Comparison of ENCODE assay signal across 1 cellular context in genomic region chr5:116947691-116948528, GRCh38.
TF ChIP-seq lines count a peak whose summit lies in the region.

No MANE protein-coding gene starts in this region.

TF ChIP-seq in H1, 55 proteins besides CTCF, POLR2A, EP300 and RAD21:
- TF ChIP-seq TEAD4 (IDR thresholded peaks at IDR 0.05; ENCODE audit: low read depth, low read length) = 0 out of 2 replicates have a peak, but pooled peaks have one; percentile 27
- TF ChIP-seq TCF12 (IDR thresholded peaks at IDR 0.05; ENCODE audit: low read depth, low read length) = 0 out of 2 replicates have a peak, but pooled peaks have one; percentile 28
- no peak for TF ChIP-seq SUZ12 (IDR thresholded peaks at IDR 0.05; ENCODE audit: low read length)
- TF ChIP-seq PHF8 (conservative IDR thresholded peaks at IDR 0.05; ENCODE audit: low read depth, low read length) = no peak
- no peak for TF ChIP-seq KDM5A (IDR thresholded peaks at IDR 0.05; ENCODE audit: low read length)
- TF ChIP-seq CHD2 (IDR thresholded peaks at IDR 0.05; ENCODE audit: low read length) = peak; percentile 25; the same call in 1 of the 2 replicates
- no peak for TF ChIP-seq KDM4A (IDR thresholded peaks at IDR 0.05; ENCODE audit: low read depth, low read length, severe bottlenecking)
- no peak for TF ChIP-seq CHD1 (IDR thresholded peaks at IDR 0.05; ENCODE audit: low read depth, low read length)
- no peak for TF ChIP-seq SP1 (IDR thresholded peaks at IDR 0.05; ENCODE audit: low read depth, low read length)
- TF ChIP-seq POLR2AphosphoS5 (IDR thresholded peaks at IDR 0.05; ENCODE audit: low read depth, low read length) = no peak
- no peak for TF ChIP-seq SIRT6 (IDR thresholded peaks at IDR 0.05; ENCODE audit: low read length)
- TF ChIP-seq RXRA (IDR thresholded peaks at IDR 0.05; ENCODE audit: insufficient read depth, low read depth, low read length) = no peak
- no peak for TF ChIP-seq CBX8 (IDR thresholded peaks at IDR 0.05; ENCODE audit: borderline replicate concordance, low read depth, low read length)
- TF ChIP-seq ASH2L (IDR thresholded peaks at IDR 0.05; ENCODE audit: low read length) = no peak
- TF ChIP-seq MAFK (IDR thresholded peaks at IDR 0.05; ENCODE audit: low read depth, low read length) = no peak
- TF ChIP-seq JUND (IDR thresholded peaks at IDR 0.05; ENCODE audit: low read length) = peak; percentile 75; the same call in 1 of the 2 replicates
- no peak for TF ChIP-seq EZH2 (IDR thresholded peaks at IDR 0.05; ENCODE audit: low read depth, low read length, severe bottlenecking)
- no peak for TF ChIP-seq HDAC2 (IDR thresholded peaks at IDR 0.05; ENCODE audit: borderline replicate concordance in 1 of 2, low read depth in 2 of 2, low read length in 2 of 2)
- TF ChIP-seq BCL11A (IDR thresholded peaks at IDR 0.05; ENCODE audit: low read depth in 2 of 2, low read length in 2 of 2) = no peak
- peak; percentile 19; the same call in 1 of the 2 replicates for TF ChIP-seq BACH1 (IDR thresholded peaks at IDR 0.05; ENCODE audit: low read length)
- TF ChIP-seq CBX5 (IDR thresholded peaks at IDR 0.05; ENCODE audit: low read depth, low read length) = no peak
- TF ChIP-seq TAF1 (IDR thresholded peaks at IDR 0.05; ENCODE audit: low read depth, low read length) = no peak
- no peak for TF ChIP-seq GTF2F1 (IDR thresholded peaks at IDR 0.05; ENCODE audit: borderline replicate concordance, low read depth, low read length)
- TF ChIP-seq ZNF274 (IDR thresholded peaks at IDR 0.05; ENCODE audit: borderline replicate concordance, extremely low read depth, low read length) = no peak
- no peak for TF ChIP-seq ATF3 (IDR thresholded peaks at IDR 0.05; ENCODE audit: insufficient read depth, low read depth, low read length)
- no peak; the same call in 1 of the 2 replicates for TF ChIP-seq TBP (IDR thresholded peaks at IDR 0.05; ENCODE audit: low read depth, low read length)
- TF ChIP-seq RBBP5 (IDR thresholded peaks at IDR 0.05; ENCODE audit: borderline replicate concordance, low read depth, low read length) = no peak
- TF ChIP-seq CTBP2 (IDR thresholded peaks at IDR 0.05; ENCODE audit: borderline replicate concordance, insufficient read depth, insufficient read length, low read length) = no peak
- TF ChIP-seq JUN (IDR thresholded peaks at IDR 0.05; ENCODE audit: low read depth, low read length) = no peak
- no peak for TF ChIP-seq E2F6 (IDR thresholded peaks at IDR 0.05)
- TF ChIP-seq CEBPB (IDR thresholded peaks at IDR 0.05; ENCODE audit: low read depth, low read length) = peak; percentile 34; the same call in 1 of the 2 replicates
- peak; percentile 50; the same call in 1 of the 2 replicates for TF ChIP-seq MAX (IDR thresholded peaks at IDR 0.05)
- TF ChIP-seq SAP30 (IDR thresholded peaks at IDR 0.05; ENCODE audit: insufficient read depth, insufficient replicate concordance, low read length) = no peak
- peak; percentile 57; the same call in 1 of the 2 replicates for TF ChIP-seq EGR1 (IDR thresholded peaks at IDR 0.05; ENCODE audit: borderline replicate concordance, low read depth, low read length)
- TF ChIP-seq TAF7 (optimal IDR thresholded peaks at IDR 0.05; ENCODE audit: borderline replicate concordance, low read depth, low read length) = no peak
- no peak for TF ChIP-seq USF2 (IDR thresholded peaks at IDR 0.05; ENCODE audit: low read length)
- no peak for TF ChIP-seq FOSL1 (IDR thresholded peaks at IDR 0.05; ENCODE audit: insufficient read depth, low read depth, low read length)
- TF ChIP-seq CHD7 (IDR thresholded peaks at IDR 0.05; ENCODE audit: insufficient replicate concordance, low read length) = no peak
- TF ChIP-seq POU5F1 (IDR thresholded peaks at IDR 0.05; ENCODE audit: low read depth, low read length) = 0 out of 2 replicates have a peak, but pooled peaks have one; percentile 25
- peak; percentile 86; the same call in 1 of the 2 replicates for TF ChIP-seq KDM1A (IDR thresholded peaks at IDR 0.05; ENCODE audit: borderline replicate concordance, low read length)
- TF ChIP-seq SP4 (IDR thresholded peaks at IDR 0.05; ENCODE audit: low read length) = no peak
- no peak for TF ChIP-seq RNF2 (IDR thresholded peaks at IDR 0.05; ENCODE audit: borderline replicate concordance, low read depth, low read length, missing control alignments, poor library complexity, severe bottlenecking)
- TF ChIP-seq SP2 (IDR thresholded peaks at IDR 0.05; ENCODE audit: low read length) = no peak
- peak; percentile 48; the same call in 1 of the 2 replicates for TF ChIP-seq RFX5 (IDR thresholded peaks at IDR 0.05; ENCODE audit: borderline replicate concordance, low read depth, low read length)
- peak; percentile 47 for TF ChIP-seq NANOG (IDR thresholded peaks at IDR 0.05; ENCODE audit: insufficient read depth, low read depth, low read length, poor library complexity, severe bottlenecking)
- peak; percentile 50 for TF ChIP-seq CREB1 (IDR thresholded peaks at IDR 0.05)
- TF ChIP-seq SRF (IDR thresholded peaks at IDR 0.05; ENCODE audit: low read depth, low read length) = no peak
- no peak for TF ChIP-seq BRCA1 (IDR thresholded peaks at IDR 0.05; ENCODE audit: low read depth, low read length)
- TF ChIP-seq GABPA (IDR thresholded peaks at IDR 0.05; ENCODE audit: borderline replicate concordance, insufficient read depth, low read length) = no peak
- TF ChIP-seq NRF1 (IDR thresholded peaks at IDR 0.05; ENCODE audit: low read depth, low read length) = no peak
- TF ChIP-seq HDAC6 (IDR thresholded peaks at IDR 0.05; ENCODE audit: low read depth, low read length) = no peak
- no peak for TF ChIP-seq SIX5 (IDR thresholded peaks at IDR 0.05; ENCODE audit: low read depth, low read length)
- TF ChIP-seq YY1 (IDR thresholded peaks at IDR 0.05; ENCODE audit: low read depth, low read length) = peak; percentile 92
- peak; percentile 49; the same call in 1 of the 2 replicates for TF ChIP-seq ATF2 (IDR thresholded peaks at IDR 0.05; ENCODE audit: low read length)
- TF ChIP-seq SIN3A (conservative IDR thresholded peaks at IDR 0.05 in 1 of 2, IDR thresholded peaks at IDR 0.05 in 1 of 2; ENCODE audit: low read depth in 1 of 2, low read length in 2 of 2) = no peak; a peak in 1 of 4 replicates
